15 cellular contexts compared by ENCODE assay signal in the genomic region with DNA sequence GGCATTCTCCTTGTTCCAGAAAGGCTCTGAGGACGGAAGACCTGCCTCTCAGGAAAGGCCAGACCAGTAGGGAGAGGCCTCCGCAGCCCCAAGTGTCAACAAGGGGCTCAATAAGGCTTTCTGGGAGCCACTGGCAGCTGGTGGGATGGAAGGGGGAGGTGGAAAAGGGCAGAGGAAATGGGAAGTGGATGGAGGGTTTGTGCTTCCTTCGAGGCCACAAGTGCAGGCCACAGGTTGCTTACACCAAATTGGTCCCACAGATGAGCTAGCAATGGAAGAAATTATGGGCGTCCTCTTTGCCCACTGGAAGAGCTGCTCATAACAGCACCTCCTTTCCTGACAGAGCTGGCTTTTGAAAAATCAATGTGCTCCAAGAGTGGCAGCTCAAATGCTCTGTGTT. TPM values are rescaled to one million over a fixed set of nuclear protein-coding genes. Genes with fewer than 3 reads are reported as not detected.
A peak's percentile ranks its signal among the peaks of the same experiment; 100 is the strongest.
DNase-seq lines count a peak whose midpoint lies in the region; ATAC-seq and TF ChIP-seq lines count a peak whose summit lies in the region.
"Had no signal": no experiment of that assay in that cellular context is flagged by ENCODE, and none has a peak within 500 bp of the region (broad histone marks: within the 10 kb centered on the region; RNA-seq: fewer than 3 reads in every experiment).

No MANE protein-coding gene starts in this region.

- H3K4me1 ChIP-seq in Loucy (ENCODE audit: insufficient read depth, low read length, poor library complexity, severe bottlenecking) (peaks cover 40% of the 10 kb centered on the region), ectodermal cell (ENCODE audit: control insufficient read depth, insufficient read depth, low read length) (peaks cover 24% of the 10 kb centered on the region), sigmoid colon (peaks cover 0 to 48% (median 42%) of the 10 kb centered on the region in 4 donors), aorta (ENCODE audit: control insufficient read depth in 1 of 2, insufficient read depth in 2 of 2, low read length in 2 of 2) (no peaks in the 10 kb centered on the region)

- intact Hi-C loops in sigmoid colon (cut with DNase I) (no loop called here), aorta (cut with DNase I) (no loop called here)

- H3K4me3 Mint-ChIP-seq in activated T-cell treated with anti-CD3 and anti-CD28 coated beads, Interleukin-2, amount 50 U/mL, for 24 hours, result no peak overlapping the region
- H3K4me3 Mint-ChIP-seq: type B pancreatic cell had no signal

- peak overlapping the region; percentile 81 for H3K27ac ChIP-seq in ectodermal cell (ENCODE audit: insufficient read depth, low read depth, low read length, poor library complexity, severe bottlenecking)
- peak overlapping the region in 3 of 4 donors; percentile 23 to 80 (median 76) for H3K27ac ChIP-seq in sigmoid colon
- no peak overlapping the region for H3K27ac ChIP-seq in aorta (ENCODE audit: low read depth in 1 of 2, low read length in 2 of 2)
- H3K27ac ChIP-seq: epithelial cell of prostate had no signal

- no peak for ATAC-seq in aorta (ENCODE audit: low FRiP score)

- no peak for TF ChIP-seq CTCF in Loucy (conservative IDR thresholded peaks at IDR 0.05; ENCODE audit: low read length)
- TF ChIP-seq CTCF in sigmoid colon (IDR thresholded peaks at IDR 0.05), result no peak

- no peaks in the 10 kb centered on the region for H3F3A ChIP-seq in Loucy (ENCODE audit: low read depth)

- no peak overlapping the region for H2AFZ ChIP-seq in Loucy (ENCODE audit: low read length)

- H3K4me1 Mint-ChIP-seq in activated T-cell treated with anti-CD3 and anti-CD28 coated beads, Interleukin-2, amount 50 U/mL, for 24 hours (ENCODE audit: low read depth), result peaks cover 31% of the 10 kb centered on the region

- H3K79me2 ChIP-seq in Loucy (ENCODE audit: insufficient read depth, low read length), result no peaks in the 10 kb centered on the region

- no peaks in the 10 kb centered on the region for H3K9me2 ChIP-seq in Loucy (replicated peaks; ENCODE audit: low read depth, low read length)

- no peaks in the 10 kb centered on the region for H3K9me3 Mint-ChIP-seq in activated T-cell treated with anti-CD3 and anti-CD28 coated beads, Interleukin-2, amount 50 U/mL, for 24 hours
- H3K9me3 Mint-ChIP-seq: type B pancreatic cell had no signal

- no peaks in the 10 kb centered on the region for H3K27me3 Mint-ChIP-seq in activated T-cell treated with anti-CD3 and anti-CD28 coated beads, Interleukin-2, amount 50 U/mL, for 24 hours
- H3K27me3 Mint-ChIP-seq: type B pancreatic cell had no signal

- no peaks in the 10 kb centered on the region for H3K9me3 ChIP-seq in Loucy (ENCODE audit: insufficient read depth, low read depth, low read length)
- no peaks in the 10 kb centered on the region for H3K9me3 ChIP-seq in ectodermal cell (ENCODE audit: control insufficient read depth, low read length)
- no peaks in the 10 kb centered on the region for H3K9me3 ChIP-seq in sigmoid colon
- no peaks in the 10 kb centered on the region for H3K9me3 ChIP-seq in aorta (ENCODE audit: control insufficient read depth, low read length)

- no peaks in the 10 kb centered on the region for H4K20me1 ChIP-seq in Loucy (ENCODE audit: insufficient read depth, low read length, poor library complexity, severe bottlenecking)

- whole genome bisulfite sequencing in ectodermal cell, 2 experiments, result 85 to 91% methylated on average over 4 of the region's 4 CpGs
- 89 to 90% methylated on average over 4 of the region's 4 CpGs for WGBS in sigmoid colon, 2 donors
- WGBS in aorta, 2 donors, result 87 to 90% methylated on average over 4 of the region's 4 CpGs

- peaks cover 80% of the 10 kb centered on the region for H3K36me3 Mint-ChIP-seq in activated T-cell treated with anti-CD3 and anti-CD28 coated beads, Interleukin-2, amount 50 U/mL, for 24 hours (ENCODE audit: low read depth)

- no peaks in the 10 kb centered on the region for H3K36me3 ChIP-seq in Loucy (ENCODE audit: insufficient read depth, low read length)
- no peaks in the 10 kb centered on the region for H3K36me3 ChIP-seq in ectodermal cell (ENCODE audit: control insufficient read depth, insufficient read depth, low read length)
- H3K36me3 ChIP-seq in sigmoid colon, result peaks cover 0 to 13% (median 4%) of the 10 kb centered on the region in 4 donors
- H3K36me3 ChIP-seq in aorta (ENCODE audit: control insufficient read depth in 1 of 2, insufficient read depth in 2 of 2, low read length in 1 of 2), result no peaks in the 10 kb centered on the region
- H3K36me3 ChIP-seq: cardiac muscle cell had no signal

- DNase-seq in activated T-cell treated with anti-CD3 and anti-CD28 coated beads, Interleukin-2, amount 50 U/mL, for 24 hours, result no peak
- DNase-seq in activated T-cell treated with anti-CD3 and anti-CD28 coated beads for 4 hours, result no peak
- DNase-seq in sigmoid colon, result no peak
- DNase-seq in aorta, result no peak
- no peak for DNase-seq in OCI-M1 (lab: John Stamatoyannopoulos, UW)
- DNase-seq in midbrain (lab: John Stamatoyannopoulos, UW), result no peak
- DNase-seq: activated CD4-positive, alpha-beta T cell treated with anti-CD3 and anti-CD28 coated beads, Interleukin-2, amount 50 U/mL, for 48 hours; NCI-H526 treated with DMSO at 0.1 percent for 48 hours; stimulated activated CD4-positive, alpha-beta T cell treated with anti-CD3 and anti-CD28 coated beads, Interleukin-2, amount 100 ng/mL, for 24 hours; stimulated activated CD8-positive, alpha-beta memory T cell treated with anti-CD3 and anti-CD28 coated beads, Interleukin-4, amount 100 ng/mL, for 48 hours had no signal

- H3K4me2 ChIP-seq in Loucy (ENCODE audit: low read depth, low read length, poor library complexity, severe bottlenecking), result peak overlapping the region; percentile 80

- H3K4me3 ChIP-seq in Loucy (ENCODE audit: low read length, poor library complexity, severe bottlenecking), result peak overlapping the region; percentile 60
- H3K4me3 ChIP-seq in ectodermal cell (ENCODE audit: insufficient read depth, low read depth, low read length), result no peak overlapping the region
- H3K4me3 ChIP-seq in sigmoid colon, result no peak overlapping the region
- no peak overlapping the region for H3K4me3 ChIP-seq in aorta (ENCODE audit: low read length in 2 of 2)
- H3K4me3 ChIP-seq: cardiac muscle cell had no signal

- peak overlapping the region; percentile 26 for H3K27ac Mint-ChIP-seq in activated T-cell treated with anti-CD3 and anti-CD28 coated beads, Interleukin-2, amount 50 U/mL, for 24 hours
- H3K27ac Mint-ChIP-seq: type B pancreatic cell had no signal

- TF ChIP-seq POLR2A in sigmoid colon (IDR thresholded peaks at IDR 0.05), result no peak

- TF ChIP-seq EP300 in sigmoid colon (IDR thresholded peaks at IDR 0.05), result no peak

- peak overlapping the region; percentile 76 for H3K9ac ChIP-seq in Loucy (ENCODE audit: low read depth, low read length, poor library complexity, severe bottlenecking)

- H3K27me3 ChIP-seq in Loucy (ENCODE audit: insufficient read depth, low read length, poor library complexity, severe bottlenecking) (no peaks in the 10 kb centered on the region), ectodermal cell (ENCODE audit: control insufficient read depth, insufficient read depth, low read length, poor library complexity, severe bottlenecking) (no peaks in the 10 kb centered on the region), sigmoid colon (no peaks in the 10 kb centered on the region), aorta (ENCODE audit: control insufficient read depth in 1 of 2, insufficient read depth in 2 of 2, low read length in 1 of 2) (no peaks in the 10 kb centered on the region)
- H3K27me3 ChIP-seq: cardiac muscle cell had no signal

RNA-seq across cellular contexts. Expression of gene P2RX4, which starts 28.2 kb away (rescaled TPM):
- polyA plus RNA-seq in ectodermal cell (2013, experiment 1 of 4), result 12.7 TPM
- polyA plus RNA-seq in ectodermal cell (2013, experiment 2 of 4), result 18.8 TPM
- 14.8 TPM for polyA plus RNA-seq in ectodermal cell (2013, experiment 3 of 4)
- 16.0 TPM for polyA plus RNA-seq in ectodermal cell (2013, experiment 4 of 4)
- total RNA-seq in sigmoid colon (10 to 100 TPM; 26.0 to 36.9 (median 33.6) TPM), aorta (10 to 100 TPM; 22.3 to 32.0 TPM)
- polyA plus RNA-seq in sigmoid colon (10 to 100 TPM; 37.9 to 84.4 (median 53.5) TPM), aorta (10 to 100 TPM; 23.3 to 24.6 TPM)

RNA-seq across cellular contexts. Expression of gene CAMKK2, which starts 58.4 kb away (rescaled TPM):
- polyA plus RNA-seq in ectodermal cell (2013, experiment 1 of 4), result 35.5 TPM
- 37.6 TPM for polyA plus RNA-seq in ectodermal cell (2013, experiment 2 of 4)
- polyA plus RNA-seq in ectodermal cell (2013, experiment 3 of 4), result 26.4 TPM
- polyA plus RNA-seq in ectodermal cell (2013, experiment 4 of 4), result 29.5 TPM
- total RNA-seq in sigmoid colon (10 to 100 TPM; 21.6 to 33.8 (median 27.3) TPM), aorta (10 to 100 TPM; 34.4 to 47.6 TPM)
- polyA plus RNA-seq in sigmoid colon (10 to 100 TPM; 18.0 to 30.9 (median 25.0) TPM), aorta (10 to 100 TPM; 20.7 to 28.1 TPM)

Comparison
In these comparisons a context has a peak if more than half of its experiments do, and no peak if none do; other contexts are left out.
1. H3K27ac ChIP-seq: peak in ectodermal cell (single experiment) and sigmoid colon (3 of 4); none in aorta (0 of 2).